ENCODE assay signal across 31 cellular contexts in the genomic region with DNA sequence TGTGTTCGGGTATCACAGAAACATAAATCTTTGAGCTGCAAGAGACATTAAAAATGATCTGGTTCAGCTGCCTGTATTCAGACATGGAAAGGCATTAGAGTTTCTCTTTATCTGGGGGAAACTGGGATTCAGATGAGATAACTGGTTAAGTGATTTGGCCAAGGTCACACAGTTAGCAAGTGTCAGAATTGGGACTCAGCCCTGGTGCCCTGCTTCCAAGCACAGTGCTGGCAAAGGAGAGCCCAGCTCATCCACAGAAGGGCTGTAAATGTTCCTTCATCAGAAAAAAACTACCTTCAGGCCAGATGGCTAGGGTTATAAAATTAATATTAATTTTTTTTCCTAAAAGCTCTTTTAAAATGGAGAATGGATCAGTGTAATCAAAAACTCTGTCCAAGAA. TPM values are rescaled to one million over a fixed set of nuclear protein-coding genes. Genes with fewer than 3 reads are reported as not detected.
"Had no signal": no experiment of that assay in that cellular context is flagged by ENCODE, and none has a peak within 500 bp of the region (broad histone marks: within the 10 kb centered on the region; RNA-seq: fewer than 3 reads in every experiment).

No MANE protein-coding gene starts in this region.

- H3K4me1 ChIP-seq: ascending aorta, breast epithelium, gastrocnemius medialis had no signal

- H3K4me3 ChIP-seq: ascending aorta, breast epithelium, cardiac muscle cell, esophagus muscularis mucosa, gastrocnemius medialis had no signal

- H3K36me3 ChIP-seq: ascending aorta, breast epithelium, cardiac muscle cell, esophagus muscularis mucosa, gastrocnemius medialis, WERI-Rb-1 had no signal

- H3K9me3 ChIP-seq: ascending aorta, breast epithelium, esophagus muscularis mucosa, gastrocnemius medialis had no signal

- DNase-seq: activated B cell treated with CpG ODN at 0.5 μM for 24 hours; activated CD4-positive, alpha-beta T cell treated with anti-CD3 and anti-CD28 coated beads for 48 hours; activated CD4-positive, alpha-beta T cell treated with anti-CD3 and anti-CD28 coated beads, Interleukin-2, amount 50 U/mL, for 1 hour; activated CD4-positive, alpha-beta T cell treated with anti-CD3 and anti-CD28 coated beads, Interleukin-2, amount 50 U/mL, for 48 hours; activated CD8-positive, alpha-beta memory T cell treated with anti-CD3 and anti-CD28 coated beads for 24 hours; activated CD8-positive, alpha-beta memory T cell treated with anti-CD3 and anti-CD28 coated beads, Interleukin-2, amount 50 U/mL, for 4 hours; activated CD8-positive, alpha-beta T cell treated with anti-CD3 and anti-CD28 coated beads for 36 hours; activated effector memory CD4-positive, alpha-beta T cell treated with anti-CD3 and anti-CD28 coated beads, Interleukin-2, amount 50 U/mL, for 16 hours; activated naive CD4-positive, alpha-beta T cell treated with anti-CD3 and anti-CD28 coated beads, Interleukin-2, amount 10 ng/mL, durations not matched to agents 7 days and 5 days; activated naive CD8-positive, alpha-beta T cell treated with anti-CD3 and anti-CD28 coated beads, Interleukin-2, amount 10 ng/mL, durations not matched to agents 7 days and 5 days; activated T-cell treated with anti-CD3 and anti-CD28 coated beads, Interleukin-2, amount 50 U/mL, for 1 hour; activated T-cell treated with anti-CD3 and anti-CD28 coated beads, Interleukin-2, amount 50 U/mL, for 48 hours; cortex of kidney; dermis blood vessel endothelial cell; effector CD4-positive, alpha-beta T cell; effector memory CD8-positive, alpha-beta T cell; erythroblast; foreskin keratinocyte; gastrocnemius medialis; glutamatergic neuron; T-helper 1 cell; T-helper 17 cell; T1000; WERI-Rb-1 had no signal

- H3K27ac ChIP-seq: ascending aorta, breast epithelium, cardiac muscle cell, esophagus muscularis mucosa, foreskin keratinocyte, gastrocnemius medialis, WERI-Rb-1 had no signal

- H3K27me3 ChIP-seq: ascending aorta, breast epithelium, cardiac muscle cell had no signal

- ATAC-seq: activated CD4-positive, CD25-positive, alpha-beta regulatory T cell treated with anti-CD3 and anti-CD28 coated beads, Interleukin-2, amount 50 U/mL, for 24 hours; activated CD8-positive, alpha-beta T cell treated with anti-CD3 and anti-CD28 coated beads for 36 hours; activated naive CD4-positive, alpha-beta T cell treated with anti-CD3 and anti-CD28 coated beads, Interleukin-2, amount 50 U/mL, for 72 hours; effector memory CD8-positive, alpha-beta T cell; foreskin keratinocyte; gastrocnemius medialis; T-helper 17 cell had no signal

RNA-seq across cellular contexts. Expression of a gene that starts 20.4 kb away (rescaled TPM):
- total RNA-seq: activated T-helper 1 cell treated with anti-CD3 and anti-CD28 coated beads, Interleukin-12 subunit alpha, Interleukin-12 subunit beta, Interleukin-2, Interleukin-4 antibody, amounts not matched to agents 30 ng/mL and 10 ng/mL and 1 ng/mL, durations not matched to agents 14 hours and 24 hours and 36 hours had no signal
